Comparison of ENCODE assay signal across 27 cellular contexts in genomic region chr18:35172009-35172408, GRCh38.
A peak's percentile ranks its signal among the peaks of the same experiment; 100 is the strongest.
DNase-seq lines count a peak whose midpoint lies in the region; ATAC-seq, FAIRE-seq and TF ChIP-seq lines count a peak whose summit lies in the region.
"Had no signal": no experiment of that assay in that cellular context is flagged by ENCODE, and none has a peak within 500 bp of the region (broad histone marks: within the 10 kb centered on the region; RNA-seq: fewer than 3 reads in every experiment).

No MANE protein-coding gene starts in this region.

- H2BK5ac ChIP-seq in neuronal stem cell (ENCODE audit: low read length), result no peak overlapping the region

- H3K36me3 ChIP-seq in upper lobe of right lung, result no peaks in the 10 kb centered on the region
- no peaks in the 10 kb centered on the region for H3K36me3 ChIP-seq in neuronal stem cell (replicated peaks in 1 of 2; ENCODE audit: control insufficient read depth in 2 of 2, insufficient read depth in 2 of 2, low read length in 2 of 2)
- H3K36me3 ChIP-seq: Peyer's patch, SJSA1 had no signal

- FAIRE-seq in islet of Langerhans (lab: Jason Lieb, UNC), result peak; percentile 66
- FAIRE-seq: GM12891, keratinocyte had no signal

- H2BK15ac ChIP-seq in neuronal stem cell (ENCODE audit: low read length), result no peak overlapping the region

- ATAC-seq in activated T-cell treated with anti-CD3 and anti-CD28 coated beads, Interleukin-2, amount 50 U/mL, for 4 hours, result no peak
- peak; percentile 65 for ATAC-seq in upper lobe of right lung
- ATAC-seq: naive thymus-derived CD4-positive, alpha-beta T cell; T-helper 17 cell had no signal

- H3K4me3 ChIP-seq in upper lobe of right lung, result no peak overlapping the region
- no peak overlapping the region for H3K4me3 ChIP-seq in neuronal stem cell (ENCODE audit: low read length in 2 of 2)
- H3K4me3 ChIP-seq: dorsolateral prefrontal cortex, Peyer's patch, SJSA1 had no signal

- no peak overlapping the region for H2AK5ac ChIP-seq in neuronal stem cell (ENCODE audit: low read depth, low read length)

- no peak overlapping the region for H3K14ac ChIP-seq in neuronal stem cell (ENCODE audit: low read length)

- no peaks in the 10 kb centered on the region for H3K79me1 ChIP-seq in neuronal stem cell (ENCODE audit: low read depth, low read length)

- no peak overlapping the region for H2BK120ac ChIP-seq in neuronal stem cell (ENCODE audit: low read depth, low read length)

- H2BK12ac ChIP-seq in neuronal stem cell (ENCODE audit: low read length), result no peak overlapping the region

- H3K36me3 Mint-ChIP-seq in activated T-cell treated with anti-CD3 and anti-CD28 coated beads, Interleukin-2, amount 50 U/mL, for 24 hours (ENCODE audit: low read depth), result no peaks in the 10 kb centered on the region
- H3K36me3 Mint-ChIP-seq in activated T-cell treated with anti-CD3 and anti-CD28 coated beads, Interleukin-2, amount 50 U/mL, for 4 hours (ENCODE audit: insufficient read depth), result no peaks in the 10 kb centered on the region

- no peak overlapping the region for H4K91ac ChIP-seq in neuronal stem cell (ENCODE audit: low read depth, low read length, poor library complexity)

- H3K4me1 Mint-ChIP-seq in activated T-cell treated with anti-CD3 and anti-CD28 coated beads, Interleukin-2, amount 50 U/mL, for 24 hours (ENCODE audit: low read depth), result peaks cover 22% of the 10 kb centered on the region
- H3K4me1 Mint-ChIP-seq in activated T-cell treated with anti-CD3 and anti-CD28 coated beads, Interleukin-2, amount 50 U/mL, for 4 hours (ENCODE audit: low read depth), result peaks cover 15% of the 10 kb centered on the region

- H3K27ac ChIP-seq in upper lobe of right lung (no peak overlapping the region), neuronal stem cell (replicated peaks; ENCODE audit: low read length) (no peak overlapping the region)
- H3K27ac ChIP-seq: C4-2B, SJSA1 had no signal

- no CpG with 5 or more reads among the region's 3 CpGs for WGBS in neuronal stem cell (ENCODE audit: extremely low coverage in 2 of 2, insufficient read length in 2 of 2, insufficient replicate concordance in 1 of 2), 2 donors

- intact Hi-C loops in upper lobe of right lung (cut with DNase I), result no loop called here

- H3K9me3 ChIP-seq in upper lobe of right lung, result no peaks in the 10 kb centered on the region
- H3K9me3 ChIP-seq in neuronal stem cell (replicated peaks in 1 of 2; ENCODE audit: control insufficient read depth in 2 of 2, insufficient read depth in 1 of 2, low read depth in 1 of 2, low read length in 2 of 2), result peaks cover 0 to 5% of the 10 kb centered on the region in 2 donors
- H3K9me3 ChIP-seq: Peyer's patch, SJSA1 had no signal

- peaks cover 7% of the 10 kb centered on the region for H3K9me3 Mint-ChIP-seq in activated T-cell treated with anti-CD3 and anti-CD28 coated beads, Interleukin-2, amount 50 U/mL, for 24 hours
- peaks cover 8% of the 10 kb centered on the region for H3K9me3 Mint-ChIP-seq in activated T-cell treated with anti-CD3 and anti-CD28 coated beads, Interleukin-2, amount 50 U/mL, for 4 hours

- DNase-seq in activated T-cell treated with anti-CD3 and anti-CD28 coated beads, Interleukin-2, amount 50 U/mL, for 24 hours, result no peak
- DNase-seq in activated T-cell treated with anti-CD3 and anti-CD28 coated beads, Interleukin-2, amount 50 U/mL, for 4 hours, result no peak
- DNase-seq in NCI-H2227 (lab: John Stamatoyannopoulos, UW; ENCODE audit: unreplicated experiment), result peak; percentile 59
- DNase-seq in upper lobe of right lung, result no peak
- no peak for DNase-seq in SKM-1 (lab: John Stamatoyannopoulos, UW; ENCODE audit: unreplicated experiment)
- DNase-seq in NCI-H2107 treated with DMSO at 0.1 percent for 48 hours (lab: John Stamatoyannopoulos, UW; ENCODE audit: unreplicated experiment), result no peak
- DNase-seq in neuronal stem cell (ENCODE audit: low spot score), result no peak
- DNase-seq: ACHN; activated CD4-positive, alpha-beta T cell treated with anti-CD3 and anti-CD28 coated beads, Interleukin-2, amount 50 U/mL, for 1 hour; activated gamma-delta T cell treated with Interleukin-2 at 50 U/mL for 16 hours; anterior cingulate cortex; central memory CD4-positive, alpha-beta T cell; DMS 273 treated with DMSO at 0.1 percent for 48 hours; dorsolateral prefrontal cortex; hypothalamus; MM.1S; naive thymus-derived CD4-positive, alpha-beta T cell; NCI-H1930; Peyer's patch; right cardiac atrium; T-helper 17 cell had no signal

- H3K27me3 ChIP-seq in upper lobe of right lung (no peaks in the 10 kb centered on the region), neuronal stem cell (ENCODE audit: control insufficient read depth in 3 of 3, insufficient read depth in 3 of 3, low read depth in 1 of 3, low read length in 3 of 3) (no peaks in the 10 kb centered on the region)
- H3K27me3 ChIP-seq: dorsolateral prefrontal cortex, Peyer's patch, SJSA1 had no signal

- H2AFZ ChIP-seq in neuronal stem cell (ENCODE audit: low read length), result no peak overlapping the region

- no peak overlapping the region for H4K8ac ChIP-seq in neuronal stem cell (ENCODE audit: low read depth, low read length)

- TF ChIP-seq CTCF in upper lobe of right lung (IDR thresholded peaks at IDR 0.05), result no peak

- no peak overlapping the region for H3K4me2 ChIP-seq in neuronal stem cell (ENCODE audit: insufficient read depth, low read length, poor library complexity, severe bottlenecking)

- no peak overlapping the region for H3K23ac ChIP-seq in neuronal stem cell (ENCODE audit: low read depth, low read length, poor library complexity)

- no peaks in the 10 kb centered on the region for H3K27me3 Mint-ChIP-seq in activated T-cell treated with anti-CD3 and anti-CD28 coated beads, Interleukin-2, amount 50 U/mL, for 24 hours
- H3K27me3 Mint-ChIP-seq in activated T-cell treated with anti-CD3 and anti-CD28 coated beads, Interleukin-2, amount 50 U/mL, for 4 hours (ENCODE audit: low read depth), result no peaks in the 10 kb centered on the region
- H3K27me3 Mint-ChIP-seq: IgD-negative memory B cell; naive thymus-derived CD4-positive, alpha-beta T cell had no signal

- H3K4me1 ChIP-seq in upper lobe of right lung (peaks cover 4% of the 10 kb centered on the region), neuronal stem cell (ENCODE audit: control insufficient read depth in 2 of 2, insufficient read depth in 1 of 2, low read depth in 1 of 2, low read length in 2 of 2) (peaks cover 0 to 1% of the 10 kb centered on the region in 2 donors)
- H3K4me1 ChIP-seq: Peyer's patch, SJSA1 had no signal

- H3K18ac ChIP-seq in neuronal stem cell (ENCODE audit: low read length), result no peak overlapping the region

- H3K27ac Mint-ChIP-seq in activated T-cell treated with anti-CD3 and anti-CD28 coated beads, Interleukin-2, amount 50 U/mL, for 24 hours, result peak overlapping the region; percentile 18
- H3K27ac Mint-ChIP-seq: IgD-negative memory B cell, T-helper 17 cell had no signal

- no peak overlapping the region for H3K4me3 Mint-ChIP-seq in activated T-cell treated with anti-CD3 and anti-CD28 coated beads, Interleukin-2, amount 50 U/mL, for 24 hours
- H3K4me3 Mint-ChIP-seq in activated T-cell treated with anti-CD3 and anti-CD28 coated beads, Interleukin-2, amount 50 U/mL, for 4 hours, result no peak overlapping the region
- H3K4me3 Mint-ChIP-seq: IgD-negative memory B cell; naive thymus-derived CD4-positive, alpha-beta T cell; T-helper 17 cell had no signal

- H3K4ac ChIP-seq in neuronal stem cell (ENCODE audit: low read length), result no peak overlapping the region

- H3K9ac ChIP-seq in neuronal stem cell (ENCODE audit: low read depth, low read length, poor library complexity), result no peak overlapping the region
